1 cellular context compared by ENCODE assay signal in genomic region chr15:89136818-89137772, GRCh38.
TF ChIP-seq lines count a peak whose summit lies in the region.

No MANE protein-coding gene starts in this region.

TF ChIP-seq in HepG2, 621 proteins besides CTCF, POLR2A, EP300 and RAD21 (continued from another document and continues in another):
- TF ChIP-seq, protein P1, sequence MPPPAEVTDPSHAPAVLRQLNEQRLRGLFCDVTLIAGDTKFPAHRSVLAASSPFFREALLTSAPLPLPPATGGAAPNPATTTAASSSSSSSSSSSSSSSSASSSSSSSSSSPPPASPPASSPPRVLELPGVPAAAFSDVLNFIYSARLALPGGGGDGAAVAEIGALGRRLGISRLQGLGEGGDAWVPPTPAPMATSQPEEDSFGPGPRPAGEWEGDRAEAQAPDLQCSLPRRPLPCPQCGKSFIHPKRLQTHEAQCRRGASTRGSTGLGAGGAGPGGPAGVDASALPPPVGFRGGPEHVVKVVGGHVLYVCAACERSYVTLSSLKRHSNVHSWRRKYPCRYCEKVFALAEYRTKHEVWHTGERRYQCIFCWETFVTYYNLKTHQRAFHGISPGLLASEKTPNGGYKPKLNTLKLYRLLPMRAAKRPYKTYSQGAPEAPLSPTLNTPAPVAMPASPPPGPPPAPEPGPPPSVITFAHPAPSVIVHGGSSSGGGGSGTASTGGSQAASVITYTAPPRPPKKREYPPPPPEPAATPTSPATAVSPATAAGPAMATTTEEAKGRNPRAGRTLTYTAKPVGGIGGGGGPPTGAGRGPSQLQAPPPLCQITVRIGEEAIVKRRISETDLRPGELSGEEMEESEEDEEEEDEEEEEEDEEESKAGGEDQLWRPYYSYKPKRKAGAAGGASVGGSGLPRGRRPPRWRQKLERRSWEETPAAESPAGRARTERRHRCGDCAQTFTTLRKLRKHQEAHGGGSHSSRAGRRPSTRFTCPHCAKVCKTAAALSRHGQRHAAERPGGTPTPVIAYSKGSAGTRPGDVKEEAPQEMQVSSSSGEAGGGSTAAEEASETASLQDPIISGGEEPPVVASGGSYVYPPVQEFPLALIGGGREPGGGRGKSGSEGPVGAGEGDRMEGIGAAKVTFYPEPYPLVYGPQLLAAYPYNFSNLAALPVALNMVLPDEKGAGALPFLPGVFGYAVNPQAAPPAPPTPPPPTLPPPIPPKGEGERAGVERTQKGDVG (CRISPR knock-in tag; IDR thresholded peaks at IDR 0.05; ENCODE audit: borderline replicate concordance), result 0 out of 2 replicates have a peak, but pooled peaks have one; percentile 72
- TF ChIP-seq ZNF639 (CRISPR knock-in tag; conservative IDR thresholded peaks at IDR 0.05) (peak; percentile 58; the same call in 1 of the 2 replicates), ZNF441 (CRISPR knock-in tag; IDR thresholded peaks at IDR 0.05; ENCODE audit: borderline replicate concordance) (peak; percentile 72), ZFP90 (CRISPR knock-in tag; IDR thresholded peaks at IDR 0.05; ENCODE audit: borderline replicate concordance) (no peak), RCOR2 (CRISPR knock-in tag; IDR thresholded peaks at IDR 0.05) (peak; percentile 93), HDAC1 (CRISPR knock-in tag; IDR thresholded peaks at IDR 0.05) (peak; percentile 90), NR2C2 (CRISPR knock-in tag; IDR thresholded peaks at IDR 0.05; ENCODE audit: borderline replicate concordance) (no peak), KDM1A (CRISPR knock-in tag; IDR thresholded peaks at IDR 0.05) (peak; percentile 71), ZNF709 (CRISPR knock-in tag; IDR thresholded peaks at IDR 0.05) (no peak), PCBP1 (IDR thresholded peaks at IDR 0.05; ENCODE audit: borderline replicate concordance, low read depth, low read length) (no peak), ZNF652 (CRISPR knock-in tag; IDR thresholded peaks at IDR 0.05; ENCODE audit: borderline replicate concordance, low read depth) (no peak), NKX3-1 (CRISPR knock-in tag; IDR thresholded peaks at IDR 0.05) (no peak), ETV6 (CRISPR knock-in tag; conservative IDR thresholded peaks at IDR 0.05) (no peak), FOXM1 (CRISPR knock-in tag; IDR thresholded peaks at IDR 0.05) (no peak), SRSF1 (optimal IDR thresholded peaks at IDR 0.05; ENCODE audit: low read depth, low read length) (no peak), ARNTL (CRISPR knock-in tag; IDR thresholded peaks at IDR 0.05) (no peak), THYN1 (CRISPR knock-in tag; IDR thresholded peaks at IDR 0.05; ENCODE audit: borderline replicate concordance, low read depth) (no peak), ATM (IDR thresholded peaks at IDR 0.05; ENCODE audit: borderline replicate concordance) (no peak), ZNF644 (CRISPR knock-in tag; IDR thresholded peaks at IDR 0.05; ENCODE audit: low read depth) (peak; percentile 76; the same call in 1 of the 2 replicates), ZSCAN20 (CRISPR knock-in tag; IDR thresholded peaks at IDR 0.05; ENCODE audit: borderline replicate concordance) (no peak; the same call in 1 of the 2 replicates), ZNF292 (CRISPR knock-in tag; IDR thresholded peaks at IDR 0.05; ENCODE audit: borderline replicate concordance, low read depth) (peak; percentile 99), TARDBP (CRISPR knock-in tag; IDR thresholded peaks at IDR 0.05) (peak; percentile 94), SNAI1 (CRISPR knock-in tag; IDR thresholded peaks at IDR 0.05; ENCODE audit: borderline replicate concordance) (no peak), SRY (CRISPR knock-in tag; IDR thresholded peaks at IDR 0.05) (no peak), FOXK2 (IDR thresholded peaks at IDR 0.05) (no peak), GZF1 (CRISPR knock-in tag; IDR thresholded peaks at IDR 0.05) (no peak), JUND (CRISPR knock-in tag; IDR thresholded peaks at IDR 0.05) (no peak), KAT2B (IDR thresholded peaks at IDR 0.05; ENCODE audit: borderline replicate concordance, low read depth, low read length) (no peak), HNRNPUL1 (IDR thresholded peaks at IDR 0.05; ENCODE audit: low read depth, low read length) (no peak), ZNF800 (CRISPR knock-in tag; IDR thresholded peaks at IDR 0.05) (no peak), ZBTB7B (CRISPR knock-in tag; IDR thresholded peaks at IDR 0.05) (peak; percentile 49; the same call in 1 of the 2 replicates), ZNF251 (CRISPR knock-in tag; IDR thresholded peaks at IDR 0.05) (no peak), SP2 (CRISPR knock-in tag; IDR thresholded peaks at IDR 0.05) (no peak), JDP2 (CRISPR knock-in tag; IDR thresholded peaks at IDR 0.05; ENCODE audit: borderline replicate concordance) (no peak), FOSL1 (CRISPR knock-in tag; IDR thresholded peaks at IDR 0.05; ENCODE audit: borderline replicate concordance) (no peak), ZSCAN25 (CRISPR knock-in tag; IDR thresholded peaks at IDR 0.05) (0 out of 2 replicates have a peak, but pooled peaks have one; percentile 19), ZNF512 (CRISPR knock-in tag; IDR thresholded peaks at IDR 0.05) (no peak), ZMAT5 (CRISPR knock-in tag; IDR thresholded peaks at IDR 0.05; ENCODE audit: borderline replicate concordance, low read depth) (no peak), ZBTB37 (CRISPR knock-in tag; IDR thresholded peaks at IDR 0.05) (peak; percentile 93), ZNF136 (CRISPR knock-in tag; IDR thresholded peaks at IDR 0.05; ENCODE audit: low read depth) (no peak), ZMAT3 (CRISPR knock-in tag; conservative IDR thresholded peaks at IDR 0.05) (no peak)
- TF ChIP-seq, protein P2, sequence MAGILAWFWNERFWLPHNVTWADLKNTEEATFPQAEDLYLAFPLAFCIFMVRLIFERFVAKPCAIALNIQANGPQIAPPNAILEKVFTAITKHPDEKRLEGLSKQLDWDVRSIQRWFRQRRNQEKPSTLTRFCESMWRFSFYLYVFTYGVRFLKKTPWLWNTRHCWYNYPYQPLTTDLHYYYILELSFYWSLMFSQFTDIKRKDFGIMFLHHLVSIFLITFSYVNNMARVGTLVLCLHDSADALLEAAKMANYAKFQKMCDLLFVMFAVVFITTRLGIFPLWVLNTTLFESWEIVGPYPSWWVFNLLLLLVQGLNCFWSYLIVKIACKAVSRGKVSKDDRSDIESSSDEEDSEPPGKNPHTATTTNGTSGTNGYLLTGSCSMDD (CRISPR knock-in tag; IDR thresholded peaks at IDR 0.05), result no peak
- TF ChIP-seq, protein P3, sequence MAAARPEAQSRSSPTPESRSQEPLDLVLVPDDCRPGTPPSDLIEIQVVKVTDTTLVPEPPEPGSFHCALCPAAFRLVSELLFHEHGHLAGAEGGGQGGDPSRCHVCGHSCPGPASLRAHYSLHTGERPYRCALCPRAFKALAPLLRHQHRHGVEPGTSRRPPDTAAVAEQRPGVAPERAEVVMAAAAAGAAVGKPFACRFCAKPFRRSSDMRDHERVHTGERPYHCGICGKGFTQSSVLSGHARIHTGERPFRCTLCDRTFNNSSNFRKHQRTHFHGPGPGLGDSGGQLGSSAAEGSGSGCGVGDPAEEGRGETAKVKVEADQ (CRISPR knock-in tag; IDR thresholded peaks at IDR 0.05; ENCODE audit: borderline replicate concordance), result no peak
- TF ChIP-seq, protein P4, sequence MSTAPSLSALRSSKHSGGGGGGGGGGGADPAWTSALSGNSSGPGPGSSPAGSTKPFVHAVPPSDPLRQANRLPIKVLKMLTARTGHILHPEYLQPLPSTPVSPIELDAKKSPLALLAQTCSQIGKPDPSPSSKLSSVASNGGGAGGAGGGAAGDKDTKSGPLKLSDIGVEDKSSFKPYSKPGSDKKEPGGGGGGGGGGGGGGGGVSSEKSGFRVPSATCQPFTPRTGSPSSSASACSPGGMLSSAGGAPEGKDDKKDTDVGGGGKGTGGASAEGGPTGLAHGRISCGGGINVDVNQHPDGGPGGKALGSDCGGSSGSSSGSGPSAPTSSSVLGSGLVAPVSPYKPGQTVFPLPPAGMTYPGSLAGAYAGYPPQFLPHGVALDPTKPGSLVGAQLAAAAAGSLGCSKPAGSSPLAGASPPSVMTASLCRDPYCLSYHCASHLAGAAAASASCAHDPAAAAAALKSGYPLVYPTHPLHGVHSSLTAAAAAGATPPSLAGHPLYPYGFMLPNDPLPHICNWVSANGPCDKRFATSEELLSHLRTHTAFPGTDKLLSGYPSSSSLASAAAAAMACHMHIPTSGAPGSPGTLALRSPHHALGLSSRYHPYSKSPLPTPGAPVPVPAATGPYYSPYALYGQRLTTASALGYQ (CRISPR knock-in tag; IDR thresholded peaks at IDR 0.05), result no peak
- TF ChIP-seq, protein P5, sequence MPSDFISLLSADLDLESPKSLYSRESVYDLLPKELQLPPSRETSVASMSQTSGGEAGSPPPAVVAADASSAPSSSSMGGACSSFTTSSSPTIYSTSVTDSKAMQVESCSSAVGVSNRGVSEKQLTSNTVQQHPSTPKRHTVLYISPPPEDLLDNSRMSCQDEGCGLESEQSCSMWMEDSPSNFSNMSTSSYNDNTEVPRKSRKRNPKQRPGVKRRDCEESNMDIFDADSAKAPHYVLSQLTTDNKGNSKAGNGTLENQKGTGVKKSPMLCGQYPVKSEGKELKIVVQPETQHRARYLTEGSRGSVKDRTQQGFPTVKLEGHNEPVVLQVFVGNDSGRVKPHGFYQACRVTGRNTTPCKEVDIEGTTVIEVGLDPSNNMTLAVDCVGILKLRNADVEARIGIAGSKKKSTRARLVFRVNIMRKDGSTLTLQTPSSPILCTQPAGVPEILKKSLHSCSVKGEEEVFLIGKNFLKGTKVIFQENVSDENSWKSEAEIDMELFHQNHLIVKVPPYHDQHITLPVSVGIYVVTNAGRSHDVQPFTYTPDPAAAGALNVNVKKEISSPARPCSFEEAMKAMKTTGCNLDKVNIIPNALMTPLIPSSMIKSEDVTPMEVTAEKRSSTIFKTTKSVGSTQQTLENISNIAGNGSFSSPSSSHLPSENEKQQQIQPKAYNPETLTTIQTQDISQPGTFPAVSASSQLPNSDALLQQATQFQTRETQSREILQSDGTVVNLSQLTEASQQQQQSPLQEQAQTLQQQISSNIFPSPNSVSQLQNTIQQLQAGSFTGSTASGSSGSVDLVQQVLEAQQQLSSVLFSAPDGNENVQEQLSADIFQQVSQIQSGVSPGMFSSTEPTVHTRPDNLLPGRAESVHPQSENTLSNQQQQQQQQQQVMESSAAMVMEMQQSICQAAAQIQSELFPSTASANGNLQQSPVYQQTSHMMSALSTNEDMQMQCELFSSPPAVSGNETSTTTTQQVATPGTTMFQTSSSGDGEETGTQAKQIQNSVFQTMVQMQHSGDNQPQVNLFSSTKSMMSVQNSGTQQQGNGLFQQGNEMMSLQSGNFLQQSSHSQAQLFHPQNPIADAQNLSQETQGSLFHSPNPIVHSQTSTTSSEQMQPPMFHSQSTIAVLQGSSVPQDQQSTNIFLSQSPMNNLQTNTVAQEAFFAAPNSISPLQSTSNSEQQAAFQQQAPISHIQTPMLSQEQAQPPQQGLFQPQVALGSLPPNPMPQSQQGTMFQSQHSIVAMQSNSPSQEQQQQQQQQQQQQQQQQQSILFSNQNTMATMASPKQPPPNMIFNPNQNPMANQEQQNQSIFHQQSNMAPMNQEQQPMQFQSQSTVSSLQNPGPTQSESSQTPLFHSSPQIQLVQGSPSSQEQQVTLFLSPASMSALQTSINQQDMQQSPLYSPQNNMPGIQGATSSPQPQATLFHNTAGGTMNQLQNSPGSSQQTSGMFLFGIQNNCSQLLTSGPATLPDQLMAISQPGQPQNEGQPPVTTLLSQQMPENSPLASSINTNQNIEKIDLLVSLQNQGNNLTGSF (CRISPR knock-in tag; IDR thresholded peaks at IDR 0.05), result no peak
